In the genomic region with DNA sequence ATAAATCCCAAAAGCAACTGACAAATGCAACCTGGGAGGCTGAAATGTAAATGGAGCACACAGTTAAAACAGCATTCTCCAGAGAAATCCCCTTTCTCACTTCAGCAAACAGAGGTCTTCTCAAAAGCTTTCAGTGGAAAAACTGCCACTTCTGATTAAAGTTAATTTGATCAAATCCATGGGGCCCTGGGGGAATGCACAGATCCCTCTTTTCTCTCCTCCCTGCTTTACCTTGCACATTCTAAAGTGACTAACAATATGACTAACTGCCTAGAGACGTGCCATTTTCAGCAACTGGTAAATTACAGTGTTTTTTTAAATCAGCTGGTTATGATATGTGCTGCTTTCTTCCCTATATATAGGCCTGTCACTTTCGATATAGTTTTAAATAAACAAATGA, we compare ENCODE assay signal across 12 cellular contexts.
DNase-seq lines count a peak whose midpoint lies in the region; ATAC-seq, FAIRE-seq and TF ChIP-seq lines count a peak whose summit lies in the region.
"Had no signal": no experiment of that assay in that cellular context is flagged by ENCODE, and none has a peak within 500 bp of the region (broad histone marks: within the 10 kb centered on the region; RNA-seq: fewer than 3 reads in every experiment).

No MANE protein-coding gene starts in this region.

- peaks cover 89% of the 10 kb centered on the region for H3K79me2 ChIP-seq in GM23248 (ENCODE audit: insufficient read depth)
- peaks cover 74% of the 10 kb centered on the region for H3K79me2 ChIP-seq in neural cell (replicated peaks; ENCODE audit: insufficient read depth, low read length)

- H3K9ac ChIP-seq in GM23248 (no peak overlapping the region), neural cell (ENCODE audit: low read length) (no peak overlapping the region)

- H3K36me3 ChIP-seq in GM23248 (ENCODE audit: low read depth) = no peaks in the 10 kb centered on the region
- no peaks in the 10 kb centered on the region for H3K36me3 ChIP-seq in body of pancreas (replicated peaks in 1 of 2; ENCODE audit: insufficient read depth in 1 of 2, low read depth in 2 of 2)
- no peaks in the 10 kb centered on the region for H3K36me3 ChIP-seq in neural cell (ENCODE audit: insufficient read depth, low read length)
- H3K36me3 ChIP-seq: right atrium auricular region had no signal

- H3K9me2 ChIP-seq in GM23248 (ENCODE audit: insufficient read depth) = no peaks in the 10 kb centered on the region
- no peaks in the 10 kb centered on the region for H3K9me2 ChIP-seq in neural cell (ENCODE audit: insufficient read depth, low read length)

- in situ Hi-C loops in GM23248 (cut with MboI) = no loop called here

- H4K20me1 ChIP-seq in GM23248 (ENCODE audit: insufficient read depth) (no peaks in the 10 kb centered on the region), neural cell (ENCODE audit: insufficient read depth) (peaks cover 22% of the 10 kb centered on the region)

- H3K4me1 ChIP-seq in GM23248 (ENCODE audit: insufficient read depth) (peaks cover 46% of the 10 kb centered on the region), body of pancreas (peaks cover 69% of the 10 kb centered on the region)

- TF ChIP-seq CTCF in body of pancreas (IDR thresholded peaks at IDR 0.05) (no peak), neural cell (IDR thresholded peaks at IDR 0.05; ENCODE audit: poor library complexity, severe bottlenecking) (no peak)

- H3K4me3 ChIP-seq in GM23248 (no peak overlapping the region), body of pancreas (no peak overlapping the region), neural cell (ENCODE audit: low read length) (peak overlapping the region; percentile 30)
- H3K4me3 ChIP-seq: right atrium auricular region had no signal

- H3K9me3 ChIP-seq in GM23248 (ENCODE audit: low read depth) (no peaks in the 10 kb centered on the region), body of pancreas (no peaks in the 10 kb centered on the region), neural cell (ENCODE audit: low read length) (no peaks in the 10 kb centered on the region)
- H3K9me3 ChIP-seq: right atrium auricular region had no signal

- H3F3A ChIP-seq in GM23248 (ENCODE audit: insufficient read depth) (peaks cover 5% of the 10 kb centered on the region; the same call in 1 of the 2 replicates), neural cell (ENCODE audit: insufficient read depth, low read length, poor library complexity, severe bottlenecking) (peaks cover 6% of the 10 kb centered on the region)

- 23 to 44% methylated on average over 2 of the region's 2 CpGs for WGBS in GM23248 (ENCODE audit: low coverage in 1 of 2, low lambda C conversion rate in 2 of 2, missing lambda C conversion rate in 2 of 2), 2 experiments
- 32 to 49% methylated on average over 2 of the region's 2 CpGs for WGBS in body of pancreas, 2 donors

- H3K4me2 ChIP-seq in GM23248 (ENCODE audit: unreplicated experiment) (peak overlapping the region; percentile 17), neural cell (ENCODE audit: low read length) (peak overlapping the region; percentile 22)

- intact Hi-C loops in body of pancreas (cut with DNase I) = no loop called here

- no peak for TF ChIP-seq RAD21 in neural cell (conservative IDR thresholded peaks at IDR 0.05)

- H2AFZ ChIP-seq in GM23248 = no peak overlapping the region
- H2AFZ ChIP-seq in neural cell (ENCODE audit: low read depth, low read length) = no peak overlapping the region

- ATAC-seq in body of pancreas (no peak), HG02938 (IDR thresholded peaks at IDR 0.05; ENCODE audit: unreplicated experiment) (no peak)
- ATAC-seq: activated T-cell treated with anti-CD3 and anti-CD28 coated beads, Interleukin-2, amount 50 U/mL, for 72 hours had no signal

- DNase-seq in GM23248 (peak; percentile 67), NCI-H1930 (lab: John Stamatoyannopoulos, UW) (peak; percentile 44 to 82), body of pancreas (no peak), GM12892 (ENCODE audit: insufficient read length) (no peak), amniotic stem cell (lab: John Stamatoyannopoulos, UW) (no peak)
- DNase-seq in effector CD4-positive, alpha-beta T cell = no peak
- DNase-seq: activated CD4-positive, CD25-positive, alpha-beta regulatory T cell treated with anti-CD3 and anti-CD28 coated beads, Interleukin-2, amount 50 U/mL, for 72 hours; activated T-cell treated with anti-CD3 and anti-CD28 coated beads, Interleukin-2, amount 50 U/mL, for 72 hours; NCI-H2171 had no signal

- TF ChIP-seq EP300 in neural cell (conservative IDR thresholded peaks at IDR 0.05; ENCODE audit: poor library complexity, severe bottlenecking) = no peak

- no peak overlapping the region for H3K27ac ChIP-seq in GM23248
- H3K27ac ChIP-seq in body of pancreas = peak overlapping the region in 3 of 4 donors; percentile 1 to 54 (median 31)
- peak overlapping the region; percentile 7 for H3K27ac ChIP-seq in neural cell (ENCODE audit: low read length)
- H3K27ac ChIP-seq: right atrium auricular region had no signal

- no peak for TF ChIP-seq POLR2A in body of pancreas (IDR thresholded peaks at IDR 0.05)
- no peak for TF ChIP-seq POLR2A in GM12892 (IDR thresholded peaks at IDR 0.05; ENCODE audit: low read depth, low read length)

- FAIRE-seq in GM12892 (lab: Jason Lieb, UNC) = no peak

- no peaks in the 10 kb centered on the region for H3K27me3 ChIP-seq in GM23248 (replicated peaks; ENCODE audit: insufficient read depth)
- H3K27me3 ChIP-seq in body of pancreas = no peaks in the 10 kb centered on the region
- no peaks in the 10 kb centered on the region for H3K27me3 ChIP-seq in neural cell (ENCODE audit: insufficient read depth, low read depth, low read length)
- H3K27me3 ChIP-seq: right atrium auricular region had no signal

TF ChIP-seq in neural cell, 6 proteins besides CTCF, POLR2A, EP300 and RAD21:
- TF ChIP-seq, protein P1, sequence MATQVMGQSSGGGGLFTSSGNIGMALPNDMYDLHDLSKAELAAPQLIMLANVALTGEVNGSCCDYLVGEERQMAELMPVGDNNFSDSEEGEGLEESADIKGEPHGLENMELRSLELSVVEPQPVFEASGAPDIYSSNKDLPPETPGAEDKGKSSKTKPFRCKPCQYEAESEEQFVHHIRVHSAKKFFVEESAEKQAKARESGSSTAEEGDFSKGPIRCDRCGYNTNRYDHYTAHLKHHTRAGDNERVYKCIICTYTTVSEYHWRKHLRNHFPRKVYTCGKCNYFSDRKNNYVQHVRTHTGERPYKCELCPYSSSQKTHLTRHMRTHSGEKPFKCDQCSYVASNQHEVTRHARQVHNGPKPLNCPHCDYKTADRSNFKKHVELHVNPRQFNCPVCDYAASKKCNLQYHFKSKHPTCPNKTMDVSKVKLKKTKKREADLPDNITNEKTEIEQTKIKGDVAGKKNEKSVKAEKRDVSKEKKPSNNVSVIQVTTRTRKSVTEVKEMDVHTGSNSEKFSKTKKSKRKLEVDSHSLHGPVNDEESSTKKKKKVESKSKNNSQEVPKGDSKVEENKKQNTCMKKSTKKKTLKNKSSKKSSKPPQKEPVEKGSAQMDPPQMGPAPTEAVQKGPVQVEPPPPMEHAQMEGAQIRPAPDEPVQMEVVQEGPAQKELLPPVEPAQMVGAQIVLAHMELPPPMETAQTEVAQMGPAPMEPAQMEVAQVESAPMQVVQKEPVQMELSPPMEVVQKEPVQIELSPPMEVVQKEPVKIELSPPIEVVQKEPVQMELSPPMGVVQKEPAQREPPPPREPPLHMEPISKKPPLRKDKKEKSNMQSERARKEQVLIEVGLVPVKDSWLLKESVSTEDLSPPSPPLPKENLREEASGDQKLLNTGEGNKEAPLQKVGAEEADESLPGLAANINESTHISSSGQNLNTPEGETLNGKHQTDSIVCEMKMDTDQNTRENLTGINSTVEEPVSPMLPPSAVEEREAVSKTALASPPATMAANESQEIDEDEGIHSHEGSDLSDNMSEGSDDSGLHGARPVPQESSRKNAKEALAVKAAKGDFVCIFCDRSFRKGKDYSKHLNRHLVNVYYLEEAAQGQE (IDR thresholded peaks at IDR 0.05; ENCODE audit: borderline replicate concordance) = no peak
- no peak for TF ChIP-seq TAF1 (IDR thresholded peaks at IDR 0.05; ENCODE audit: low read depth)
- TF ChIP-seq MXI1 (conservative IDR thresholded peaks at IDR 0.05; ENCODE audit: poor library complexity, severe bottlenecking) = no peak
- TF ChIP-seq POLR2AphosphoS5 (IDR thresholded peaks at IDR 0.05) = peak; percentile 60
- no peak for TF ChIP-seq EZH2 (IDR thresholded peaks at IDR 0.05; ENCODE audit: borderline replicate concordance, insufficient read depth, low read length, poor library complexity, severe bottlenecking)
- no peak for TF ChIP-seq SMC3 (conservative IDR thresholded peaks at IDR 0.05; ENCODE audit: poor library complexity)

Comparison
In these comparisons a context has a peak if more than half of its experiments do, and no peak if none do; other contexts are left out.
1. DNase-seq: peak in GM23248 (single experiment) and NCI-H1930 (2 of 2); none in body of pancreas (0 of 4), GM12892 (single experiment), amniotic stem cell (single experiment) and effector CD4-positive, alpha-beta T cell (single experiment).